In genomic region chr3:48435774-48436476, GRCh38 we compare ENCODE assay signal across 1 cellular context.
TF ChIP-seq lines count a peak whose summit lies in the region.

No MANE protein-coding gene starts in this region.

TF ChIP-seq in HEK293, 187 proteins besides CTCF, POLR2A, EP300 and RAD21 (continued from another document):
- no peak for TF ChIP-seq PRDM4 (tag by site-specific recombination; IDR thresholded peaks at IDR 0.05)
- peak; percentile 66; the same call in 1 of the 2 replicates for TF ChIP-seq ZFP37 (tag by site-specific recombination; IDR thresholded peaks at IDR 0.05)
